15 cellular contexts compared by ENCODE assay signal in the genomic region with DNA sequence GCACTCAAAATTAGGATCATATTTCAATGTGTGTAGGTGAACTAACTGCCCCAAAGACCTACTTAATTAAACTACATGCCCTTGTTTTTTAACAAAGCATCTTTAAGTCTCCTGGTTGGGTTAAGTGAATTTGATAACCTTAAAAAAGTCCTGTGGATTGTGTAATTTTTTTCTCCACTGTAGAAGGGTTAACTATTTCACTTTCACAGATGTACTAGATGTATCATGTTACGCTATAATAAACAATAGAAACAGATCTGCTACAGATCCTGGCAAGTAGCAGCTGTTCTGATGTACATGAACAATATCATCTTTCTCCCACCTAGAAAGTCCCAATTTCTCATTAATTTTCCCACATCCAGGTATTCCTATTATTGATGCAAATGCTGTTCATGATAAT. TPM values are rescaled to one million over a fixed set of nuclear protein-coding genes. Genes with fewer than 3 reads are reported as not detected.
DNase-seq lines count a peak whose midpoint lies in the region; ATAC-seq lines count a peak whose summit lies in the region.
"Had no signal": no experiment of that assay in that cellular context is flagged by ENCODE, and none has a peak within 500 bp of the region (broad histone marks: within the 10 kb centered on the region; RNA-seq: fewer than 3 reads in every experiment).

No MANE protein-coding gene starts in this region.

- H2BK120ac ChIP-seq in mesenchymal stem cell (ENCODE audit: low read depth, low read length) = no peak overlapping the region

- no peak overlapping the region for H4K91ac ChIP-seq in mesenchymal stem cell (ENCODE audit: low read length)

- H3K9me3 ChIP-seq in mesenchymal stem cell (ENCODE audit: control insufficient read depth, low read length) (no peaks in the 10 kb centered on the region), MG63 (no peaks in the 10 kb centered on the region)
- H3K9me3 ChIP-seq: adrenal gland had no signal

- 100% methylated on average over 1 of the region's 1 CpG for WGBS in mesenchymal stem cell

- no peak overlapping the region for H3K4ac ChIP-seq in mesenchymal stem cell (ENCODE audit: low read depth in 1 of 2, low read length in 2 of 2)

- H3K4me3 ChIP-seq in mesenchymal stem cell (ENCODE audit: insufficient read depth in 1 of 2, low read depth in 1 of 2, low read length in 2 of 2) = no peak overlapping the region
- H3K4me3 ChIP-seq in MG63 = no peak overlapping the region
- H3K4me3 ChIP-seq: adrenal gland had no signal

- no peak overlapping the region for H3K23ac ChIP-seq in mesenchymal stem cell (ENCODE audit: low read length in 2 of 2)

- H2AK5ac ChIP-seq in mesenchymal stem cell (ENCODE audit: low read length, severe bottlenecking) = no peak overlapping the region

- H3K27me3 ChIP-seq in mesenchymal stem cell (ENCODE audit: control insufficient read depth in 1 of 2, insufficient read depth in 1 of 2, low read length in 2 of 2) (no peaks in the 10 kb centered on the region), MG63 (no peaks in the 10 kb centered on the region)
- H3K27me3 ChIP-seq: adrenal gland had no signal

- H2BK12ac ChIP-seq in mesenchymal stem cell (ENCODE audit: low read length in 2 of 2) = no peak overlapping the region

- H3K27ac ChIP-seq in mesenchymal stem cell (ENCODE audit: low read length, poor library complexity, severe bottlenecking) = no peak overlapping the region
- H3K27ac ChIP-seq: 22Rv1, adrenal gland had no signal

- no peak overlapping the region for H3K18ac ChIP-seq in mesenchymal stem cell (ENCODE audit: low read depth in 1 of 2, low read length in 2 of 2)

- DNase-seq in DMS 273 (lab: John Stamatoyannopoulos, UW; ENCODE audit: unreplicated experiment) (peak; percentile 22), DMS 273 treated with DMSO at 0.1 percent for 48 hours (lab: John Stamatoyannopoulos, UW) (no peak), NCI-H1436 treated with DMSO at 0.1 percent for 48 hours (lab: John Stamatoyannopoulos, UW) (peak; percentile 16), NCI-H69 (lab: John Stamatoyannopoulos, UW) (peak; percentile 70), mesenchymal stem cell (peak; percentile 10), MG63 (no peak)
- DNase-seq in stimulated activated CD4-positive, alpha-beta T cell treated with anti-CD3 and anti-CD28 coated beads, Interleukin-4, amount 100 ng/mL, for 24 hours = no peak
- DNase-seq: adrenal gland; effector CD4-positive, alpha-beta T cell; hippocampal formation; KG1; mesendoderm; trophoblast cell had no signal

- no peak overlapping the region for H3K14ac ChIP-seq in mesenchymal stem cell (ENCODE audit: low read length in 2 of 2)

- no peaks in the 10 kb centered on the region for H3K4me1 ChIP-seq in mesenchymal stem cell (ENCODE audit: control insufficient read depth, insufficient read depth, low read depth, low read length)

- H3K9ac ChIP-seq in mesenchymal stem cell (ENCODE audit: low read length) = no peak overlapping the region

- no peak overlapping the region for H2BK15ac ChIP-seq in mesenchymal stem cell (ENCODE audit: low read depth, poor library complexity, severe bottlenecking)

- peaks cover 3% of the 10 kb centered on the region for H3K79me1 ChIP-seq in mesenchymal stem cell (replicated peaks; ENCODE audit: low read length, poor library complexity, severe bottlenecking)

- H2BK5ac ChIP-seq in mesenchymal stem cell (ENCODE audit: low read depth, low read length, poor library complexity, severe bottlenecking) = no peak overlapping the region

- H2AFZ ChIP-seq in mesenchymal stem cell (ENCODE audit: low read depth, low read length) = no peak overlapping the region

- no peak for ATAC-seq in GM21619 (IDR thresholded peaks at IDR 0.05; ENCODE audit: unreplicated experiment)

- no peaks in the 10 kb centered on the region for H3K36me3 ChIP-seq in mesenchymal stem cell (ENCODE audit: control insufficient read depth in 1 of 2, insufficient read depth in 2 of 2, low read depth in 1 of 2, low read length in 2 of 2)
- no peaks in the 10 kb centered on the region for H3K36me3 ChIP-seq in MG63
- H3K36me3 ChIP-seq: adrenal gland had no signal

- no peak overlapping the region for H3K4me2 ChIP-seq in mesenchymal stem cell (ENCODE audit: low read length, poor library complexity, severe bottlenecking)

- no peak overlapping the region for H4K8ac ChIP-seq in mesenchymal stem cell (ENCODE audit: low read length)

RNA-seq across cellular contexts. Expression of a gene that starts 18.9 kb away (rescaled TPM):
- polyA plus RNA-seq in mesenchymal stem cell (2013, experiment 1 of 2) = 0.43 TPM
- 0.45 TPM for polyA plus RNA-seq in mesenchymal stem cell (2013, experiment 2 of 2)
- 1.7 and 1.8 TPM in 2 replicates for total RNA-seq in MG63 (2014; rRNA removed; shearing (Covaris generic); ENCODE audit: low replicate concordance)

RNA-seq across cellular contexts. Expression of a gene that starts 19.2 kb away (rescaled TPM):
- 24.9 TPM for polyA plus RNA-seq in mesenchymal stem cell (2013, experiment 1 of 2)
- polyA plus RNA-seq in mesenchymal stem cell (2013, experiment 2 of 2) = 25.0 TPM
- 6.6 and 19.3 TPM in 2 replicates for total RNA-seq in MG63 (2014; rRNA removed; shearing (Covaris generic); ENCODE audit: low replicate concordance)

Comparison
In these comparisons a context has a peak if more than half of its experiments do, and no peak if none do; other contexts are left out.
1. DNase-seq: peak in DMS 273 (single experiment), NCI-H1436 treated with DMSO at 0.1 percent for 48 hours (single experiment), NCI-H69 (single experiment) and mesenchymal stem cell (single experiment); none in DMS 273 treated with DMSO at 0.1 percent for 48 hours (single experiment), MG63 (single experiment) and stimulated activated CD4-positive, alpha-beta T cell treated with anti-CD3 and anti-CD28 coated beads, Interleukin-4, amount 100 ng/mL, for 24 hours (single experiment).